8 cellular contexts compared by ENCODE assay signal in genomic region chr7:1432411-1433082, GRCh38. TPM values are rescaled to one million over a fixed set of nuclear protein-coding genes. Genes with fewer than 3 reads are reported as not detected.
DNase-seq lines count a peak whose midpoint lies in the region; ATAC-seq and TF ChIP-seq lines count a peak whose summit lies in the region.

No MANE protein-coding gene starts in this region.

- peaks cover 2% of the 10 kb centered on the region for H3K27me3 Mint-ChIP-seq in activated naive CD4-positive, alpha-beta T cell treated with anti-CD3 and anti-CD28 coated beads for 36 hours (ENCODE audit: low read depth)

- H3K9me3 ChIP-seq in SK-N-SH, result no peaks in the 10 kb centered on the region
- H3K9me3 ChIP-seq in psoas muscle, result no peaks in the 10 kb centered on the region
- H3K9me3 ChIP-seq in aorta (ENCODE audit: control insufficient read depth, low read length), result no peaks in the 10 kb centered on the region

- CTCF ChIA-PET in SK-N-SH (lab: Yijun Ruan, JAX), result interaction anchor here (0.6 to 10.2 kb wide), 68 partner anchors 11 to 459 kb away, joined by 3 to 175 read pairs (median 5); partner anchors contain the start of gene MICALL2
- CTCF ChIA-PET in activated naive CD4-positive, alpha-beta T cell treated with anti-CD3 and anti-CD28 coated beads for 36 hours (lab: Charles Lee), result interaction anchor here (0.7 to 3.7 kb wide), 12 partner anchors 8 to 238 kb away, joined by 3 to 22 read pairs (median 4); no protein-coding TSS in a partner anchor

- H3K4me2 ChIP-seq in SK-N-SH, result no peak overlapping the region

- no peak for TF ChIP-seq EP300 in SK-N-SH (IDR thresholded peaks at IDR 0.05; ENCODE audit: borderline replicate concordance in 1 of 2, low read depth in 1 of 2, low read length in 1 of 2)

- H3K9me2 ChIP-seq in SK-N-SH, result no peaks in the 10 kb centered on the region

- ATAC-seq in psoas muscle (peak; percentile 66 to 84 (median 74)), aorta (ENCODE audit: low FRiP score) (peak; percentile 80), HG03097 (IDR thresholded peaks at IDR 0.05; ENCODE audit: low FRiP score, unreplicated experiment) (no peak)

- H3K27me3 ChIP-seq in SK-N-SH (ENCODE audit: insufficient read depth) (0 out of 2 replicates have a peak, but pooled peaks cover 7% of the 10 kb centered on the region), psoas muscle (ENCODE audit: insufficient read depth in 3 of 3, low read length in 2 of 3) (peaks cover 0 to 39% (median 5%) of the 10 kb centered on the region in 3 donors), aorta (ENCODE audit: control insufficient read depth in 1 of 2, insufficient read depth in 2 of 2, low read length in 1 of 2) (no peaks in the 10 kb centered on the region)

- H3K9ac ChIP-seq in SK-N-SH, result no peak overlapping the region

- H2AFZ ChIP-seq in SK-N-SH (ENCODE audit: low read depth), result no peak overlapping the region

- H3K4me3 ChIP-seq in SK-N-SH (ENCODE audit: low read depth in 2 of 2, low read length in 1 of 2) (no peak overlapping the region; a peak in 1 of 4 replicates), psoas muscle (no peak overlapping the region), aorta (ENCODE audit: low read length in 2 of 2) (no peak overlapping the region)

- H3K36me3 ChIP-seq in SK-N-SH (replicated peaks in 1 of 2; ENCODE audit: control insufficient read depth in 1 of 2, insufficient read depth in 2 of 2, low read length in 1 of 2) (peaks cover 0 to 8% of the 10 kb centered on the region in 2 experiments), psoas muscle (ENCODE audit: insufficient read depth in 1 of 2, low read depth in 1 of 2) (peaks cover 0 to 4% of the 10 kb centered on the region in 2 donors), aorta (ENCODE audit: control insufficient read depth in 1 of 2, insufficient read depth in 2 of 2, low read length in 1 of 2) (no peaks in the 10 kb centered on the region)

- no peaks in the 10 kb centered on the region for H3K36me3 Mint-ChIP-seq in activated naive CD4-positive, alpha-beta T cell treated with anti-CD3 and anti-CD28 coated beads for 36 hours (ENCODE audit: low read depth)

- POLR2A ChIA-PET in SK-N-SH (lab: Yijun Ruan, JAX), result no interaction called here

- peak; percentile 76 for DNase-seq in Daoy (ENCODE audit: low read depth)
- DNase-seq in HT1080 (ENCODE audit: low read depth), result peak; percentile 30
- DNase-seq in SK-N-SH, result peak; percentile 94
- DNase-seq in activated naive CD4-positive, alpha-beta T cell treated with anti-CD3 and anti-CD28 coated beads for 36 hours, result peak; percentile 87
- peak; percentile 53 for DNase-seq in glomerular visceral epithelial cell (ENCODE audit: extremely low spot score)
- peak; percentile 68 to 85 for DNase-seq in psoas muscle
- peak; percentile 79 to 95 for DNase-seq in aorta

- H3K27ac ChIP-seq in SK-N-SH (ENCODE audit: low read depth in 2 of 2, low read length in 1 of 2) (no peak overlapping the region), psoas muscle (no peak overlapping the region), aorta (ENCODE audit: low read depth in 1 of 2, low read length in 2 of 2) (no peak overlapping the region)

- TF ChIP-seq CTCF in SK-N-SH (IDR thresholded peaks at IDR 0.05), result peak; percentile 99
- peak; percentile 98 for TF ChIP-seq CTCF in psoas muscle (IDR thresholded peaks at IDR 0.05)

- H4K20me1 ChIP-seq in SK-N-SH (ENCODE audit: insufficient read depth), result peaks cover 23% of the 10 kb centered on the region

- no peak overlapping the region for H3K4me3 Mint-ChIP-seq in activated naive CD4-positive, alpha-beta T cell treated with anti-CD3 and anti-CD28 coated beads for 36 hours

- peak; percentile 81 for TF ChIP-seq RAD21 in SK-N-SH (IDR thresholded peaks at IDR 0.05; ENCODE audit: low read length)

- intact Hi-C loops in activated naive CD4-positive, alpha-beta T cell treated with anti-CD3 and anti-CD28 coated beads for 36 hours (cut with micrococcal nuclease), result loop anchor here (1.0 to 5.0 kb wide), 4 partner anchors 15 to 208 kb away; no protein-coding TSS in a partner anchor
- intact Hi-C loops in psoas muscle (cut with DNase I) (loop anchor here in 1 of 2 donors (10.0 kb wide), 1 partner anchor 208 kb away; no protein-coding TSS in a partner anchor), aorta (cut with DNase I) (loop anchor here (2.0 to 5.0 kb wide), 3 partner anchors 40 to 238 kb away; no protein-coding TSS in a partner anchor)

- peaks cover 3% of the 10 kb centered on the region for H3K4me1 Mint-ChIP-seq in activated naive CD4-positive, alpha-beta T cell treated with anti-CD3 and anti-CD28 coated beads for 36 hours (ENCODE audit: low read depth)

- H3K79me2 ChIP-seq in SK-N-SH (ENCODE audit: insufficient read depth), result no peaks in the 10 kb centered on the region

- 16% methylated on average over 21 of the region's 30 CpGs for WGBS in SK-N-SH (ENCODE audit: low lambda C conversion rate)
- WGBS in psoas muscle, 3 donors, result 17 to 23% (median 22%) methylated on average over 28 to 30 of the region's 30 CpGs
- 18 to 22% methylated on average over 30 of the region's 30 CpGs for WGBS in aorta, 2 donors

- H3K27ac Mint-ChIP-seq in activated naive CD4-positive, alpha-beta T cell treated with anti-CD3 and anti-CD28 coated beads for 36 hours, result no peak overlapping the region

- no peaks in the 10 kb centered on the region for H3F3A ChIP-seq in SK-N-SH (replicated peaks; ENCODE audit: insufficient read depth)

- H3K9me3 Mint-ChIP-seq in activated naive CD4-positive, alpha-beta T cell treated with anti-CD3 and anti-CD28 coated beads for 36 hours, result no peaks in the 10 kb centered on the region

- H3K4me1 ChIP-seq in SK-N-SH (ENCODE audit: control insufficient read depth in 1 of 2, insufficient read depth in 2 of 2, low read depth in 1 of 2, low read length in 1 of 2) (no peaks in the 10 kb centered on the region), psoas muscle (no peaks in the 10 kb centered on the region), aorta (ENCODE audit: control insufficient read depth in 1 of 2, insufficient read depth in 2 of 2, low read length in 2 of 2) (no peaks in the 10 kb centered on the region)

TF ChIP-seq in SK-N-SH, 30 proteins besides CTCF, POLR2A, EP300 and RAD21:
- TF ChIP-seq CHD2 (IDR thresholded peaks at IDR 0.05; ENCODE audit: low read length, partially characterized antibody) (peak; percentile 28), SMC3 (IDR thresholded peaks at IDR 0.05; ENCODE audit: low read depth, low read length) (peak; percentile 80), FOSL2 (IDR thresholded peaks at IDR 0.05; ENCODE audit: borderline replicate concordance, low read depth) (no peak)

RNA-seq across cellular contexts. Expression of gene MICALL2, which starts 26.7 kb away (rescaled TPM):
- 15.1 and 19.0 TPM in 2 replicates for total RNA-seq in Daoy (2014; rRNA removed; shearing (Covaris generic))
- 9.5 and 12.6 TPM in 2 replicates for total RNA-seq in HT1080 (2014; rRNA removed; shearing (Covaris generic))
- polyA plus RNA-seq in HT1080 (2015; cell fraction: cytosol; rRNA removed), result 3.7 and 5.0 TPM in 2 replicates
- 49.0 and 60.3 TPM in 2 replicates for polyA plus RNA-seq in HT1080 (2015; cell fraction: nucleus; rRNA removed)
- 38.8 and 41.2 TPM in 2 replicates for polyA plus RNA-seq in SK-N-SH (2012; rRNA removed)
- 6.9 and 10.4 TPM in 2 replicates for polyA plus RNA-seq in SK-N-SH (2012; cell fraction: cytosol; rRNA removed)
- polyA plus RNA-seq in SK-N-SH (2012; cell fraction: nucleus; rRNA removed), result 329 and 401 TPM in 2 replicates
- total RNA-seq in activated naive CD4-positive, alpha-beta T cell treated with anti-CD3 and anti-CD28 coated beads for 36 hours, result 1 to 10 TPM; 3.7 to 4.2 TPM
- total RNA-seq in psoas muscle, result 10 to 100 TPM in 2 of 4 donors, 1 to 10 TPM in 2; 4.6 to 12.0 (median 8.9) TPM
- 10 to 100 TPM in 1 of 3 donors, 1 to 10 TPM in 2; 4.9 to 10.9 (median 5.0) TPM for polyA plus RNA-seq in psoas muscle
- 10 to 100 TPM; 41.7 to 70.3 TPM for total RNA-seq in aorta
- polyA plus RNA-seq in aorta, result 100 to 1,000 TPM in 1 of 2 donors, 10 to 100 TPM in 1; 57.7 to 346 TPM

Comparison
In these comparisons a context has a peak if more than half of its experiments do, and no peak if none do; other contexts are left out.
1. DNase-seq: peak in every context shown above with its lines; median percentile 94 in SK-N-SH; 87 in activated naive CD4-positive, alpha-beta T cell treated with anti-CD3 and anti-CD28 coated beads for 36 hours; 87 in aorta; 76 in psoas muscle; 76 in Daoy; 53 in glomerular visceral epithelial cell; 30 in HT1080.